Comparison of ENCODE assay signal across 16 cellular contexts in genomic region chr11:118410055-118410745, GRCh38. TPM values are rescaled to one million over a fixed set of nuclear protein-coding genes. Genes with fewer than 3 reads are reported as not detected.
DNase-seq lines count a peak whose midpoint lies in the region; ATAC-seq and TF ChIP-seq lines count a peak whose summit lies in the region.
"Had no signal": no experiment of that assay in that cellular context is flagged by ENCODE, and none has a peak within 500 bp of the region (broad histone marks: within the 10 kb centered on the region; RNA-seq: fewer than 3 reads in every experiment).

No MANE protein-coding gene starts in this region.

- peaks cover 20% of the 10 kb centered on the region for H3K4me1 Mint-ChIP-seq in activated naive CD4-positive, alpha-beta T cell treated with anti-CD3 and anti-CD28 coated beads, Interleukin-2, amount 50 U/mL, for 24 hours
- H3K4me1 Mint-ChIP-seq in stimulated activated naive B cell treated with anti-CD40 and anti-IgM and Interleukin-4, amounts not matched to agents 10 μg/mL and 1 μg/mL and 100 μg/mL, for 72 hours: peaks cover 8 to 44% of the 10 kb centered on the region in 2 donors
- H3K4me1 Mint-ChIP-seq: neural crest cell had no signal

- H3K36me3 ChIP-seq in adrenal gland (replicated peaks in 1 of 2): peaks cover 0 to 47% of the 10 kb centered on the region in 2 donors

- no peaks in the 10 kb centered on the region for H3K9me3 Mint-ChIP-seq in activated naive CD4-positive, alpha-beta T cell treated with anti-CD3 and anti-CD28 coated beads, Interleukin-2, amount 50 U/mL, for 24 hours
- H3K9me3 Mint-ChIP-seq in stimulated activated naive B cell treated with anti-CD40 and anti-IgM and Interleukin-4, amounts not matched to agents 10 μg/mL and 1 μg/mL and 100 μg/mL, for 72 hours: no peaks in the 10 kb centered on the region
- H3K9me3 Mint-ChIP-seq: neural crest cell, type B pancreatic cell had no signal

- H3K9me3 ChIP-seq in adrenal gland (replicated peaks in 1 of 3): no peaks in the 10 kb centered on the region

- H3K4me3 Mint-ChIP-seq in activated naive CD4-positive, alpha-beta T cell treated with anti-CD3 and anti-CD28 coated beads, Interleukin-2, amount 50 U/mL, for 24 hours: no peak overlapping the region
- H3K4me3 Mint-ChIP-seq in stimulated activated naive B cell treated with anti-CD40 and anti-IgM and Interleukin-4, amounts not matched to agents 10 μg/mL and 1 μg/mL and 100 μg/mL, for 72 hours: no peak overlapping the region
- H3K4me3 Mint-ChIP-seq: activated CD8-positive, alpha-beta memory T cell treated with anti-CD3 and anti-CD28 coated beads, Interleukin-2, amount 10 ng/mL, durations not matched to agents 7 days and 5 days; neural crest cell; type B pancreatic cell had no signal

- H3K36me3 Mint-ChIP-seq in activated naive CD4-positive, alpha-beta T cell treated with anti-CD3 and anti-CD28 coated beads, Interleukin-2, amount 50 U/mL, for 24 hours: peaks cover 6% of the 10 kb centered on the region
- H3K36me3 Mint-ChIP-seq in stimulated activated naive B cell treated with anti-CD40 and anti-IgM and Interleukin-4, amounts not matched to agents 10 μg/mL and 1 μg/mL and 100 μg/mL, for 72 hours: peaks cover 13 to 40% of the 10 kb centered on the region in 2 donors

- no peak overlapping the region for H3K4me3 ChIP-seq in adrenal gland
- H3K4me3 ChIP-seq: skin epidermis had no signal

- H3K4me1 ChIP-seq in adrenal gland (replicated peaks in 1 of 2): peaks cover 0 to 2% of the 10 kb centered on the region in 2 donors

- H3K27me3 Mint-ChIP-seq in activated naive CD4-positive, alpha-beta T cell treated with anti-CD3 and anti-CD28 coated beads, Interleukin-2, amount 50 U/mL, for 24 hours: no peaks in the 10 kb centered on the region
- no peaks in the 10 kb centered on the region for H3K27me3 Mint-ChIP-seq in stimulated activated naive B cell treated with anti-CD40 and anti-IgM and Interleukin-4, amounts not matched to agents 10 μg/mL and 1 μg/mL and 100 μg/mL, for 72 hours
- H3K27me3 Mint-ChIP-seq: activated CD8-positive, alpha-beta memory T cell treated with anti-CD3 and anti-CD28 coated beads, Interleukin-2, amount 10 ng/mL, durations not matched to agents 7 days and 5 days; type B pancreatic cell had no signal

- H3K27me3 ChIP-seq in adrenal gland: no peaks in the 10 kb centered on the region

- no peak overlapping the region for H3K27ac ChIP-seq in adrenal gland
- H3K27ac ChIP-seq: skin epidermis had no signal

- TF ChIP-seq POLR2A in adrenal gland (IDR thresholded peaks at IDR 0.05): no peak

- ATAC-seq in GM21515 (IDR thresholded peaks at IDR 0.05; ENCODE audit: unreplicated experiment) (peak; percentile 63), HG03354 (IDR thresholded peaks at IDR 0.05; ENCODE audit: poor library complexity, severe bottlenecking, unreplicated experiment) (peak; percentile 79), GM18868 (IDR thresholded peaks at IDR 0.05; ENCODE audit: unreplicated experiment) (no peak)
- ATAC-seq in stimulated activated naive B cell treated with anti-CD40 and anti-IgM and Interleukin-4, amounts not matched to agents 10 μg/mL and 1 μg/mL and 100 μg/mL, for 72 hours (replicated peaks): no peak
- ATAC-seq: activated CD8-positive, alpha-beta memory T cell treated with anti-CD3 and anti-CD28 coated beads, Interleukin-2, amount 10 ng/mL, durations not matched to agents 7 days and 5 days had no signal

- 81 to 89% (median 86%) methylated on average over 7 of the region's 7 CpGs for WGBS in adrenal gland, 4 donors

- no peak for DNase-seq in activated naive CD4-positive, alpha-beta T cell treated with anti-CD3 and anti-CD28 coated beads, Interleukin-2, amount 50 U/mL, for 16 hours
- no peak for DNase-seq in stimulated activated naive B cell treated with anti-CD40 and anti-IgM and Interleukin-4, amounts not matched to agents 10 μg/mL and 1 μg/mL and 100 μg/mL, for 72 hours
- DNase-seq in adrenal gland: no peak
- no peak for DNase-seq in T-helper 1 cell
- DNase-seq: ACHN; activated CD8-positive, alpha-beta memory T cell treated with anti-CD3 and anti-CD28 coated beads, Interleukin-2, amount 10 ng/mL, durations not matched to agents 7 days and 5 days; foreskin melanocyte; NCI-H1092; NCI-H510A treated with DMSO at 0.1 percent for 48 hours had no signal

- no peak for TF ChIP-seq CTCF in adrenal gland (IDR thresholded peaks at IDR 0.05)

- H3K27ac Mint-ChIP-seq in activated naive CD4-positive, alpha-beta T cell treated with anti-CD3 and anti-CD28 coated beads, Interleukin-2, amount 50 U/mL, for 24 hours: peak overlapping the region; percentile 0
- peak overlapping the region; percentile 48 for H3K27ac Mint-ChIP-seq in stimulated activated naive B cell treated with anti-CD40 and anti-IgM and Interleukin-4, amounts not matched to agents 10 μg/mL and 1 μg/mL and 100 μg/mL, for 72 hours
- H3K27ac Mint-ChIP-seq: type B pancreatic cell had no signal

- intact Hi-C loops in adrenal gland (cut with DNase I): no loop called here

RNA-seq across cellular contexts. Expression of gene ATP5MG, which starts 8.8 kb away (rescaled TPM):
- total RNA-seq in adrenal gland: 100 to 1,000 TPM in 5 of 8 donors, 10 to 100 TPM in 3; 51.8 to 857 (median 253) TPM
- 100 to 1,000 TPM; 205 to 540 (median 367) TPM for polyA plus RNA-seq in adrenal gland

RNA-seq across cellular contexts. Expression of gene KMT2A, which starts 26.1 kb away (rescaled TPM):
- total RNA-seq in adrenal gland: 100 to 1,000 TPM in 1 of 8 donors, 10 to 100 TPM in 7; 36.7 to 107 (median 49.9) TPM
- 10 to 100 TPM in 2 of 3 donors, 1 to 10 TPM in 1; 9.5 to 19.9 (median 18.4) TPM for polyA plus RNA-seq in adrenal gland

RNA-seq across cellular contexts. Expression of gene UBE4A, which starts 50.8 kb away (rescaled TPM):
- total RNA-seq in adrenal gland: 10 to 100 TPM; 29.6 to 52.8 (median 35.6) TPM
- polyA plus RNA-seq in adrenal gland: 10 to 100 TPM; 16.1 to 44.9 (median 29.7) TPM

Comparison
In these comparisons a context has a peak if more than half of its experiments do, and no peak if none do; other contexts are left out.
1. ATAC-seq: peak in GM21515 (single experiment) and HG03354 (single experiment); none in stimulated activated naive B cell treated with anti-CD40 and anti-IgM and Interleukin-4, amounts not matched to agents 10 μg/mL and 1 μg/mL and 100 μg/mL, for 72 hours (0 of 2) and GM18868 (single experiment).